28 cellular contexts compared by ENCODE assay signal in genomic region chr16:10926094-10926493, GRCh38. TPM values are rescaled to one million over a fixed set of nuclear protein-coding genes. Genes with fewer than 3 reads are reported as not detected.
"Had no signal": no experiment of that assay in that cellular context is flagged by ENCODE, and none has a peak within 500 bp of the region (broad histone marks: within the 10 kb centered on the region; RNA-seq: fewer than 3 reads in every experiment).

No MANE protein-coding gene starts in this region.

- H3K27ac Mint-ChIP-seq: activated CD4-positive, alpha-beta T cell treated with anti-CD3 and anti-CD28 coated beads for 36 hours; activated CD8-positive, alpha-beta memory T cell treated with anti-CD3 and anti-CD28 coated beads, Interleukin-2, amount 10 ng/mL, durations not matched to agents 7 days and 5 days; activated CD8-positive, alpha-beta T cell treated with anti-CD3 and anti-CD28 coated beads, Interleukin-2, amount 10 ng/mL, durations not matched to agents 7 days and 5 days; activated naive CD8-positive, alpha-beta T cell; activated T-cell treated with anti-CD3 and anti-CD28 coated beads, Interleukin-2, amount 50 U/mL, for 72 hours; dendritic cell treated with granulocyte-macrophage colony-stimulating factor and Interleukin-4, amounts not matched to agents 40 ng/mL and 50 ng/mL, for 4 days; natural killer cell; neural progenitor cell had no signal

- H3K27ac ChIP-seq: esophagus muscularis mucosa, foreskin keratinocyte, left lung, lower lobe of right lung, neural progenitor cell, parathyroid adenoma, right atrium auricular region, testis, transverse colon had no signal

- H3K9me3 ChIP-seq: esophagus muscularis mucosa, left lung, lower lobe of right lung, right atrium auricular region, testis, transverse colon had no signal

- H3K4me3 Mint-ChIP-seq: activated CD4-positive, alpha-beta T cell treated with anti-CD3 and anti-CD28 coated beads for 36 hours; activated CD8-positive, alpha-beta memory T cell treated with anti-CD3 and anti-CD28 coated beads, Interleukin-2, amount 10 ng/mL, durations not matched to agents 7 days and 5 days; activated CD8-positive, alpha-beta T cell treated with anti-CD3 and anti-CD28 coated beads, Interleukin-2, amount 10 ng/mL, durations not matched to agents 7 days and 5 days; activated naive CD8-positive, alpha-beta T cell; activated T-cell treated with anti-CD3 and anti-CD28 coated beads, Interleukin-2, amount 50 U/mL, for 72 hours; central memory CD8-positive, alpha-beta T cell; dendritic cell treated with granulocyte-macrophage colony-stimulating factor and Interleukin-4, amounts not matched to agents 40 ng/mL and 50 ng/mL, for 4 days; natural killer cell; neural progenitor cell had no signal

- H3K4me1 ChIP-seq: foreskin keratinocyte, neural progenitor cell, parathyroid adenoma had no signal

- H3K27me3 Mint-ChIP-seq: activated CD4-positive, alpha-beta T cell treated with anti-CD3 and anti-CD28 coated beads for 36 hours; activated CD8-positive, alpha-beta memory T cell treated with anti-CD3 and anti-CD28 coated beads, Interleukin-2, amount 10 ng/mL, durations not matched to agents 7 days and 5 days; activated naive CD8-positive, alpha-beta T cell; central memory CD8-positive, alpha-beta T cell; dendritic cell treated with granulocyte-macrophage colony-stimulating factor and Interleukin-4, amounts not matched to agents 40 ng/mL and 50 ng/mL, for 4 days had no signal

- H3K36me3 Mint-ChIP-seq: natural killer cell had no signal

- H3K36me3 ChIP-seq: neural progenitor cell had no signal

- H3K4me3 ChIP-seq: esophagus muscularis mucosa, left lung, lower lobe of right lung, neural progenitor cell, right atrium auricular region, testis, transverse colon had no signal

- H3K9me3 Mint-ChIP-seq: activated T-cell treated with anti-CD3 and anti-CD28 coated beads, Interleukin-2, amount 50 U/mL, for 72 hours; central memory CD8-positive, alpha-beta T cell; dendritic cell treated with granulocyte-macrophage colony-stimulating factor and Interleukin-4, amounts not matched to agents 40 ng/mL and 50 ng/mL, for 4 days; natural killer cell; neural progenitor cell had no signal

- ATAC-seq: activated CD4-positive, alpha-beta T cell treated with anti-CD3 and anti-CD28 coated beads for 36 hours; activated CD8-positive, alpha-beta memory T cell treated with anti-CD3 and anti-CD28 coated beads, Interleukin-2, amount 10 ng/mL, durations not matched to agents 7 days and 5 days; activated CD8-positive, alpha-beta T cell treated with anti-CD3 and anti-CD28 coated beads, Interleukin-2, amount 10 ng/mL, durations not matched to agents 7 days and 5 days; activated T-cell treated with anti-CD3 and anti-CD28 coated beads, Interleukin-2, amount 50 U/mL, for 72 hours; foreskin keratinocyte; left lung; lower lobe of right lung; natural killer cell had no signal

- H3K27me3 ChIP-seq: esophagus muscularis mucosa, foreskin keratinocyte, left lung, neural progenitor cell, right atrium auricular region, testis, transverse colon had no signal

- H3K4me1 Mint-ChIP-seq: activated CD4-positive, alpha-beta T cell treated with anti-CD3 and anti-CD28 coated beads for 36 hours; neural progenitor cell had no signal

- DNase-seq: activated CD4-positive, alpha-beta T cell treated with anti-CD3 and anti-CD28 coated beads for 36 hours; activated CD4-positive, CD25-positive, alpha-beta regulatory T cell; activated CD8-positive, alpha-beta memory T cell treated with anti-CD3 and anti-CD28 coated beads, Interleukin-2, amount 10 ng/mL, durations not matched to agents 7 days and 5 days; activated CD8-positive, alpha-beta T cell treated with anti-CD3 and anti-CD28 coated beads, Interleukin-2, amount 10 ng/mL, durations not matched to agents 7 days and 5 days; activated naive CD4-positive, alpha-beta T cell treated with Interleukin-2 at 50 U/mL for 16 hours; activated T-cell treated with anti-CD3 and anti-CD28 coated beads for 4 hours; activated T-cell treated with anti-CD3 and anti-CD28 coated beads, Interleukin-2, amount 50 U/mL, for 72 hours; anterior cingulate cortex; effector CD4-positive, alpha-beta T cell; foreskin keratinocyte; left lung; lower lobe of right lung; mesendoderm; natural killer cell; occipital lobe; stimulated activated CD4-positive, alpha-beta T cell treated with anti-CD3 and anti-CD28 coated beads, Interleukin-15, amount 100 ng/mL, for 24 hours; stimulated activated CD4-positive, alpha-beta T cell treated with anti-CD3 and anti-CD28 coated beads, Interleukin-2, amount 100 ng/mL, for 24 hours; stimulated activated naive CD4-positive, alpha-beta T cell treated with Interleukin-2 at 50 U/mL for 16 hours; testis; transverse colon had no signal

- FAIRE-seq: bronchial epithelial cell had no signal

RNA-seq across cellular contexts. Expression of gene CIITA, which starts 49.1 kb away (rescaled TPM):
- total RNA-seq: bronchial epithelial cell had no signal
